Comparison of ENCODE assay signal across 1 cellular context in genomic region chr15:74906450-74907276, GRCh38.
TF ChIP-seq lines count a peak whose summit lies in the region.

Gene FAM219B (minus strand): TSS chr15:74906851. CDS start chr15:74906800, 51 bp downstream.

TF ChIP-seq in K562, 482 proteins besides CTCF, POLR2A, EP300 and RAD21 (continued from another document and continues in another):
- TF ChIP-seq MNT (conservative IDR thresholded peaks at IDR 0.05) (peak; percentile 32 to 64), DPF2 (IDR thresholded peaks at IDR 0.05) (no peak), TCF7L2 (IDR thresholded peaks at IDR 0.05; ENCODE audit: low read depth, low read length) (no peak), HNRNPH1 (optimal IDR thresholded peaks at IDR 0.05; ENCODE audit: low read depth, low read length) (no peak), SIX5 (IDR thresholded peaks at IDR 0.05; ENCODE audit: borderline replicate concordance in 1 of 2, insufficient read depth in 1 of 2, low read depth in 1 of 2, low read length in 2 of 2) (no peak), MTA2 (IDR thresholded peaks at IDR 0.05; ENCODE audit: low read depth) (no peak), HOMEZ (CRISPR knock-in tag; IDR thresholded peaks at IDR 0.05) (no peak), SUPT5H (IDR thresholded peaks at IDR 0.05) (peak; percentile 76), GABPA (tag; conservative IDR thresholded peaks at IDR 0.05; ENCODE audit: low read depth) (peak; percentile 41; the same call in 1 of the 2 replicates), GTF2E2 (tag; IDR thresholded peaks at IDR 0.05) (0 out of 2 replicates have a peak, but pooled peaks have one; percentile 71), CEBPZ (IDR thresholded peaks at IDR 0.05; ENCODE audit: borderline replicate concordance, low read depth, low read length) (no peak), ZNF436 (CRISPR knock-in tag; IDR thresholded peaks at IDR 0.05) (no peak), XRCC3 (IDR thresholded peaks at IDR 0.05) (no peak), SIN3A (IDR thresholded peaks at IDR 0.05; ENCODE audit: borderline replicate concordance in 2 of 2, control insufficient read depth in 1 of 2, low read depth in 2 of 2, low read length in 2 of 2) (peak; percentile 26 to 83; a peak in 2 of 4 replicates), POU5F1 (IDR thresholded peaks at IDR 0.05; ENCODE audit: borderline replicate concordance, low read depth, low read length, partially characterized antibody) (peak; percentile 25), PHB (CRISPR knock-in tag; IDR thresholded peaks at IDR 0.05) (no peak), SMAD4 (CRISPR knock-in tag; conservative IDR thresholded peaks at IDR 0.05) (peak; percentile 59; the same call in 1 of the 2 replicates), FOXJ2 (tag; IDR thresholded peaks at IDR 0.05) (no peak), PTRF (tag; IDR thresholded peaks at IDR 0.05) (no peak), FOXM1 (IDR thresholded peaks at IDR 0.05; ENCODE audit: low read depth) (no peak), FOXM1 (CRISPR knock-in tag; IDR thresholded peaks at IDR 0.05; ENCODE audit: low read depth) (no peak; the same call in 1 of the 2 replicates), ZNF253 (CRISPR knock-in tag; conservative IDR thresholded peaks at IDR 0.05) (no peak), GTF2F1 (IDR thresholded peaks at IDR 0.05; ENCODE audit: low read depth, low read length) (no peak), TCF3 (CRISPR knock-in tag; IDR thresholded peaks at IDR 0.05) (no peak), POLR2H (tag; IDR thresholded peaks at IDR 0.05; ENCODE audit: low read depth) (peak; percentile 57; the same call in 1 of the 2 replicates), NR2C2 (CRISPR knock-in tag; IDR thresholded peaks at IDR 0.05) (no peak), NR2C2 (tag; IDR thresholded peaks at IDR 0.05) (peak; percentile 41; the same call in 1 of the 2 replicates), SRSF7 (optimal IDR thresholded peaks at IDR 0.05; ENCODE audit: low read depth, low read length) (no peak), ID3 (CRISPR knock-in tag; IDR thresholded peaks at IDR 0.05) (no peak), ID3 (tag; IDR thresholded peaks at IDR 0.05) (no peak), FOXP1 (CRISPR knock-in tag; IDR thresholded peaks at IDR 0.05) (peak; percentile 77), POLR3G (IDR thresholded peaks at IDR 0.05; ENCODE audit: extremely low read depth, insufficient read length, insufficient replicate concordance) (no peak), PHF8 (IDR thresholded peaks at IDR 0.05; ENCODE audit: borderline replicate concordance, low read length) (peak; percentile 97; the same call in 1 of the 2 replicates), TSC22D4 (tag; IDR thresholded peaks at IDR 0.05) (no peak), POLR2AphosphoS5 (IDR thresholded peaks at IDR 0.05; ENCODE audit: control insufficient read depth, insufficient read depth, low read depth, low read length) (peak; percentile 77; the same call in 1 of the 2 replicates), ZC3H4 (CRISPR knock-in tag; IDR thresholded peaks at IDR 0.05; ENCODE audit: borderline replicate concordance) (no peak), ZNF133 (CRISPR knock-in tag; IDR thresholded peaks at IDR 0.05) (no peak), ELK1 (CRISPR knock-in tag; IDR thresholded peaks at IDR 0.05) (no peak), BCL6 (CRISPR knock-in tag; IDR thresholded peaks at IDR 0.05) (no peak), ZNF398 (CRISPR knock-in tag; IDR thresholded peaks at IDR 0.05) (no peak), NR2C1 (IDR thresholded peaks at IDR 0.05) (no peak), NR2C1 (tag; IDR thresholded peaks at IDR 0.05) (0 out of 2 replicates have a peak, but pooled peaks have one; percentile 5), MCM7 (IDR thresholded peaks at IDR 0.05) (no peak)
- TF ChIP-seq, protein P1, sequence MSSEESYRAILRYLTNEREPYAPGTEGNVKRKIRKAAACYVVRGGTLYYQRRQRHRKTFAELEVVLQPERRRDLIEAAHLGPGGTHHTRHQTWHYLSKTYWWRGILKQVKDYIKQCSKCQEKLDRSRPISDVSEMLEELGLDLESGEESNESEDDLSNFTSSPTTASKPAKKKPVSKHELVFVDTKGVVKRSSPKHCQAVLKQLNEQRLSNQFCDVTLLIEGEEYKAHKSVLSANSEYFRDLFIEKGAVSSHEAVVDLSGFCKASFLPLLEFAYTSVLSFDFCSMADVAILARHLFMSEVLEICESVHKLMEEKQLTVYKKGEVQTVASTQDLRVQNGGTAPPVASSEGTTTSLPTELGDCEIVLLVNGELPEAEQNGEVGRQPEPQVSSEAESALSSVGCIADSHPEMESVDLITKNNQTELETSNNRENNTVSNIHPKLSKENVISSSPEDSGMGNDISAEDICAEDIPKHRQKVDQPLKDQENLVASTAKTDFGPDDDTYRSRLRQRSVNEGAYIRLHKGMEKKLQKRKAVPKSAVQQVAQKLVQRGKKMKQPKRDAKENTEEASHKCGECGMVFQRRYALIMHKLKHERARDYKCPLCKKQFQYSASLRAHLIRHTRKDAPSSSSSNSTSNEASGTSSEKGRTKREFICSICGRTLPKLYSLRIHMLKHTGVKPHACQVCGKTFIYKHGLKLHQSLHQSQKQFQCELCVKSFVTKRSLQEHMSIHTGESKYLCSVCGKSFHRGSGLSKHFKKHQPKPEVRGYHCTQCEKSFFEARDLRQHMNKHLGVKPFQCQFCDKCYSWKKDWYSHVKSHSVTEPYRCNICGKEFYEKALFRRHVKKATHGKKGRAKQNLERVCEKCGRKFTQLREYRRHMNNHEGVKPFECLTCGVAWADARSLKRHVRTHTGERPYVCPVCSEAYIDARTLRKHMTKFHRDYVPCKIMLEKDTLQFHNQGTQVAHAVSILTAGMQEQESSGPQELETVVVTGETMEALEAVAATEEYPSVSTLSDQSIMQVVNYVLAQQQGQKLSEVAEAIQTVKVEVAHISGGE (CRISPR knock-in tag; IDR thresholded peaks at IDR 0.05), result peak; percentile 20 to 96 (median 67); a peak in 3 of 6 replicates
- TF ChIP-seq, protein P2, sequence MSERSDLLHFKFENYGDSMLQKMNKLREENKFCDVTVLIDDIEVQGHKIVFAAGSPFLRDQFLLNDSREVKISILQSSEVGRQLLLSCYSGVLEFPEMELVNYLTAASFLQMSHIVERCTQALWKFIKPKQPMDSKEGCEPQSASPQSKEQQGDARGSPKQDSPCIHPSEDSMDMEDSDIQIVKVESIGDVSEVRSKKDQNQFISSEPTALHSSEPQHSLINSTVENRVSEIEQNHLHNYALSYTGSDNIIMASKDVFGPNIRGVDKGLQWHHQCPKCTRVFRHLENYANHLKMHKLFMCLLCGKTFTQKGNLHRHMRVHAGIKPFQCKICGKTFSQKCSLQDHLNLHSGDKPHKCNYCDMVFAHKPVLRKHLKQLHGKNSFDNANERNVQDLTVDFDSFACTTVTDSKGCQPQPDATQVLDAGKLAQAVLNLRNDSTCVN (CRISPR knock-in tag; IDR thresholded peaks at IDR 0.05), result no peak
- TF ChIP-seq, protein P3, sequence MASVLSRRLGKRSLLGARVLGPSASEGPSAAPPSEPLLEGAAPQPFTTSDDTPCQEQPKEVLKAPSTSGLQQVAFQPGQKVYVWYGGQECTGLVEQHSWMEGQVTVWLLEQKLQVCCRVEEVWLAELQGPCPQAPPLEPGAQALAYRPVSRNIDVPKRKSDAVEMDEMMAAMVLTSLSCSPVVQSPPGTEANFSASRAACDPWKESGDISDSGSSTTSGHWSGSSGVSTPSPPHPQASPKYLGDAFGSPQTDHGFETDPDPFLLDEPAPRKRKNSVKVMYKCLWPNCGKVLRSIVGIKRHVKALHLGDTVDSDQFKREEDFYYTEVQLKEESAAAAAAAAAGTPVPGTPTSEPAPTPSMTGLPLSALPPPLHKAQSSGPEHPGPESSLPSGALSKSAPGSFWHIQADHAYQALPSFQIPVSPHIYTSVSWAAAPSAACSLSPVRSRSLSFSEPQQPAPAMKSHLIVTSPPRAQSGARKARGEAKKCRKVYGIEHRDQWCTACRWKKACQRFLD (CRISPR knock-in tag; IDR thresholded peaks at IDR 0.05), result no peak
- TF ChIP-seq, protein P4, sequence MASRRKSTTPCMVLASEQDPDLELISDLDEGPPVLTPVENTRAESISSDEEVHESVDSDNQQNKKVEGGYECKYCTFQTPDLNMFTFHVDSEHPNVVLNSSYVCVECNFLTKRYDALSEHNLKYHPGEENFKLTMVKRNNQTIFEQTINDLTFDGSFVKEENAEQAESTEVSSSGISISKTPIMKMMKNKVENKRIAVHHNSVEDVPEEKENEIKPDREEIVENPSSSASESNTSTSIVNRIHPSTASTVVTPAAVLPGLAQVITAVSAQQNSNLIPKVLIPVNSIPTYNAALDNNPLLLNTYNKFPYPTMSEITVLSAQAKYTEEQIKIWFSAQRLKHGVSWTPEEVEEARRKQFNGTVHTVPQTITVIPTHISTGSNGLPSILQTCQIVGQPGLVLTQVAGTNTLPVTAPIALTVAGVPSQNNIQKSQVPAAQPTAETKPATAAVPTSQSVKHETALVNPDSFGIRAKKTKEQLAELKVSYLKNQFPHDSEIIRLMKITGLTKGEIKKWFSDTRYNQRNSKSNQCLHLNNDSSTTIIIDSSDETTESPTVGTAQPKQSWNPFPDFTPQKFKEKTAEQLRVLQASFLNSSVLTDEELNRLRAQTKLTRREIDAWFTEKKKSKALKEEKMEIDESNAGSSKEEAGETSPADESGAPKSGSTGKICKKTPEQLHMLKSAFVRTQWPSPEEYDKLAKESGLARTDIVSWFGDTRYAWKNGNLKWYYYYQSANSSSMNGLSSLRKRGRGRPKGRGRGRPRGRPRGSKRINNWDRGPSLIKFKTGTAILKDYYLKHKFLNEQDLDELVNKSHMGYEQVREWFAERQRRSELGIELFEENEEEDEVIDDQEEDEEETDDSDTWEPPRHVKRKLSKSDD (conservative IDR thresholded peaks at IDR 0.05; ENCODE audit: low read length), result 0 out of 2 replicates have a peak, but pooled peaks have one; percentile 29
